11 cellular contexts compared by ENCODE assay signal in the genomic region with DNA sequence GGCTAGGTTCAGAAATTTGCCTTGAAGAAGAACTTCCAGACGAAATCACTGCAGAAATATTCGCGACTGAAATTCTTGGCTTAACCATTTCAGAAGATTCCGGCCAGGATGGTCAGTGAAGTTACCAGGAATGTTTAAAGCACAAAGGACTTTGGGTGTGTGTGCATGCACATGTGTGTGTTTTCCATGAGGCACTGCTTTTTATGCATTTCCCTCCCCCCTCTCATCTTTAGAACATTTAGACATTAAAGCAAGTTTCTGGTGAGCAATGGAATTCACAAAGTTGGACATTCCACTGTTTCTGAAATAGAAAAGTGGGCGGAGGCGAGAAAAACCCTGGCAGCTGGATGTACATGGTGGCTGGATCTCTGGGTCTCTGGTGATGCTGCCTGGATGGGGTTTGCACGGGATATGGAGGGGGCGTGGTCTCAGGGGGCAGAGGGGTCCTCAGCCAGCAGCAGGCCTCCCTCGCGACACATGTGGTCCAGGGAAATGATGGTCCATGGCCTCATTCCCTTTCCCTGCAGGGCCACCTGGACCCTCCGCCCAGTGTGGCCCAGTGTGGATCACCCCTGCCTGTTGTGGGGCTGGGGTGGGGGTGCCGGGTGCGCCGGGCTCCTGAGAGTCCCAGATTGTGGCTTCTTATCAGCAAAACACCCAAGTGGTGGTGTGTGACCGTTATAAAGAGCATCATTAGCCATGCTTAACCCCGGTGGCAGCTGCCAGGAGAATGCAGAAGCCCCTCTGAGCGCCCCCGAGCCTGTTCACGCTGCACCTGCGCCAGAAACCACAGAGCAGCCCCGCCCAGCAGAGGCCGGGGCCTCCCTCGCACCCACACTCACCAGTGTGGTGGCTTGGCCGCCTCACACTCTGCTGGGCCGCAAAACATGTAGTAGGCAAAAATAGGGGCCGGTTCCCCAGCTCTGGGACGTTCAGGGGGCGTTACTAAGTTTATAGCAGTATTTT. TPM values are rescaled to one million over a fixed set of nuclear protein-coding genes. Genes with fewer than 3 reads are reported as not detected.
DNase-seq lines count a peak whose midpoint lies in the region; ATAC-seq, FAIRE-seq and TF ChIP-seq lines count a peak whose summit lies in the region.
"Had no signal": no experiment of that assay in that cellular context is flagged by ENCODE, and none has a peak within 500 bp of the region (broad histone marks: within the 10 kb centered on the region; RNA-seq: fewer than 3 reads in every experiment).

No MANE protein-coding gene starts in this region.

- H3K4me1 Mint-ChIP-seq in IgD-negative memory B cell: peaks cover 41 to 48% (median 41%) of the 10 kb centered on the region in 3 donors
- H3K4me1 Mint-ChIP-seq in effector memory CD8-positive, alpha-beta T cell (ENCODE audit: low read depth in 2 of 2): peaks cover 14 to 16% of the 10 kb centered on the region in 2 donors

- peaks cover 8% of the 10 kb centered on the region for H3K27me3 Mint-ChIP-seq in IgD-negative memory B cell
- H3K27me3 Mint-ChIP-seq in effector memory CD8-positive, alpha-beta T cell: peaks cover 4 to 23% of the 10 kb centered on the region in 2 donors

- peak overlapping the region in 14 of 21 experiments; percentile 7 to 92 (median 50) for H3K27ac ChIP-seq in skin epidermis

- FAIRE-seq in GM12891 (lab: Jason Lieb, UNC) (peak; percentile 9), RCC 7860 (lab: Jason Lieb, UNC) (no peak)

- H3K4me3 Mint-ChIP-seq in IgD-negative memory B cell: peak overlapping the region; percentile 21 to 59 (median 50)
- peak overlapping the region; percentile 14 to 19 for H3K4me3 Mint-ChIP-seq in effector memory CD8-positive, alpha-beta T cell

- no peak for TF ChIP-seq POLR2A in GM12891 (IDR thresholded peaks at IDR 0.05; ENCODE audit: low read depth, low read length)

- peaks cover 1% of the 10 kb centered on the region for H3K36me3 Mint-ChIP-seq in IgD-negative memory B cell
- no peaks in the 10 kb centered on the region for H3K36me3 Mint-ChIP-seq in effector memory CD8-positive, alpha-beta T cell (ENCODE audit: insufficient read depth)

- H3K4me3 ChIP-seq in skin epidermis: no peak overlapping the region

- H3K9me3 Mint-ChIP-seq in IgD-negative memory B cell: peaks cover 0 to 4% (median 0%) of the 10 kb centered on the region in 3 donors
- no peaks in the 10 kb centered on the region for H3K9me3 Mint-ChIP-seq in effector memory CD8-positive, alpha-beta T cell

- DNase-seq in GM12891 (ENCODE audit: insufficient read length, low spot score): no peak
- no peak for DNase-seq in effector memory CD8-positive, alpha-beta T cell
- DNase-seq in RCC 7860 (ENCODE audit: low spot score): no peak
- DNase-seq in SHP77 treated with DMSO at 0.1 percent for 48 hours (lab: John Stamatoyannopoulos, UW): no peak
- no peak for DNase-seq in NCI-H526 treated with DMSO at 0.1 percent for 48 hours (lab: John Stamatoyannopoulos, UW)
- DNase-seq in GM19238 (ENCODE audit: insufficient read length, low spot score): no peak
- DNase-seq: activated naive CD4-positive, alpha-beta T cell treated with anti-CD3 and anti-CD28 coated beads, Interleukin-2, amount 50 U/mL, for 16 hours; nucleus accumbens had no signal

- H3K27ac Mint-ChIP-seq in IgD-negative memory B cell: peak overlapping the region; percentile 76 to 86 (median 78)
- H3K27ac Mint-ChIP-seq in effector memory CD8-positive, alpha-beta T cell: peak overlapping the region in 1 of 2 donors; percentile 19

- peak; percentile 84 for ATAC-seq in effector memory CD8-positive, alpha-beta T cell (replicated peaks)
- ATAC-seq: SK-N-SH treated with all-trans-retinoic acid at 6 μM for 48 hours had no signal

TF ChIP-seq in GM12891, 5 proteins besides CTCF, POLR2A, EP300 and RAD21:
- TF ChIP-seq POLR2AphosphoS5 (IDR thresholded peaks at IDR 0.05; ENCODE audit: low read depth, low read length) (no peak), POU2F2 (IDR thresholded peaks at IDR 0.05; ENCODE audit: low read depth, low read length) (no peak), TAF1 (IDR thresholded peaks at IDR 0.05; ENCODE audit: low read depth, low read length) (no peak), SPI1 (IDR thresholded peaks at IDR 0.05; ENCODE audit: low read depth, low read length) (no peak), PAX5 (IDR thresholded peaks at IDR 0.05; ENCODE audit: insufficient read depth, low read length, severe bottlenecking) (no peak)
TF ChIP-seq in GM12891: peak in this region for 0.

RNA-seq across cellular contexts. Expression of gene BCL7A, which starts 17.8 kb away (rescaled TPM):
- polyA plus RNA-seq in GM12891 (2012; ENCODE audit: low read depth, missing spikeins): 5.2 TPM
- 18.7 TPM for polyA plus RNA-seq in IgD-negative memory B cell
